In genomic region chr17:45436161-45436560, GRCh38 we compare ENCODE assay signal across 17 cellular contexts.
"Had no signal": no experiment of that assay in that cellular context is flagged by ENCODE, and none has a peak within 500 bp of the region (broad histone marks: within the 10 kb centered on the region; RNA-seq: fewer than 3 reads in every experiment).

No MANE protein-coding gene starts in this region.

- H3K9me3 ChIP-seq: heart right ventricle, mucosa of descending colon, tibial nerve had no signal

- H3K27ac ChIP-seq: heart right ventricle, tibial nerve had no signal

- DNase-seq: activated CD4-positive, alpha-beta T cell treated with anti-CD3 and anti-CD28 coated beads for 4 hours; activated CD8-positive, alpha-beta memory T cell treated with anti-CD3 and anti-CD28 coated beads, Interleukin-2, amount 50 U/mL, for 4 hours; activated CD8-positive, alpha-beta T cell treated with anti-CD3 and anti-CD28 coated beads for 36 hours; activated naive CD8-positive, alpha-beta T cell treated with anti-CD3 and anti-CD28 coated beads for 36 hours; activated T-cell treated with anti-CD3 and anti-CD28 coated beads, Interleukin-2, amount 50 U/mL, for 72 hours; cortex of kidney; effector CD8-positive, alpha-beta T cell; heart right ventricle; naive thymus-derived CD4-positive, alpha-beta T cell; stimulated activated CD4-positive, alpha-beta T cell treated with anti-CD3 and anti-CD28 coated beads, Interleukin-4, amount 100 ng/mL, for 24 hours; stimulated activated naive CD4-positive, alpha-beta T cell treated with Interleukin-2 at 50 U/mL for 16 hours; substantia nigra; T-helper 17 cell had no signal

- H3K27ac Mint-ChIP-seq: activated CD8-positive, alpha-beta T cell treated with anti-CD3 and anti-CD28 coated beads for 36 hours; activated T-cell treated with anti-CD3 and anti-CD28 coated beads, Interleukin-2, amount 50 U/mL, for 72 hours; brain; T-helper 17 cell had no signal

- H3K27me3 Mint-ChIP-seq: activated CD8-positive, alpha-beta T cell treated with anti-CD3 and anti-CD28 coated beads for 36 hours; activated naive CD8-positive, alpha-beta T cell treated with anti-CD3 and anti-CD28 coated beads for 36 hours; naive thymus-derived CD4-positive, alpha-beta T cell; T-helper 17 cell had no signal

- H3K9me3 Mint-ChIP-seq: activated CD8-positive, alpha-beta T cell treated with anti-CD3 and anti-CD28 coated beads for 36 hours; activated naive CD8-positive, alpha-beta T cell treated with anti-CD3 and anti-CD28 coated beads for 36 hours; activated T-cell treated with anti-CD3 and anti-CD28 coated beads, Interleukin-2, amount 50 U/mL, for 72 hours; brain; naive thymus-derived CD4-positive, alpha-beta T cell had no signal

- H3K4me3 Mint-ChIP-seq: activated CD8-positive, alpha-beta T cell treated with anti-CD3 and anti-CD28 coated beads for 36 hours; activated naive CD8-positive, alpha-beta T cell treated with anti-CD3 and anti-CD28 coated beads for 36 hours; activated T-cell treated with anti-CD3 and anti-CD28 coated beads, Interleukin-2, amount 50 U/mL, for 72 hours; brain; naive thymus-derived CD4-positive, alpha-beta T cell; T-helper 17 cell had no signal

- FAIRE-seq: frontal cortex had no signal

- H3K4me3 ChIP-seq: heart right ventricle, mucosa of descending colon, tibial nerve had no signal
